In the genomic region with DNA sequence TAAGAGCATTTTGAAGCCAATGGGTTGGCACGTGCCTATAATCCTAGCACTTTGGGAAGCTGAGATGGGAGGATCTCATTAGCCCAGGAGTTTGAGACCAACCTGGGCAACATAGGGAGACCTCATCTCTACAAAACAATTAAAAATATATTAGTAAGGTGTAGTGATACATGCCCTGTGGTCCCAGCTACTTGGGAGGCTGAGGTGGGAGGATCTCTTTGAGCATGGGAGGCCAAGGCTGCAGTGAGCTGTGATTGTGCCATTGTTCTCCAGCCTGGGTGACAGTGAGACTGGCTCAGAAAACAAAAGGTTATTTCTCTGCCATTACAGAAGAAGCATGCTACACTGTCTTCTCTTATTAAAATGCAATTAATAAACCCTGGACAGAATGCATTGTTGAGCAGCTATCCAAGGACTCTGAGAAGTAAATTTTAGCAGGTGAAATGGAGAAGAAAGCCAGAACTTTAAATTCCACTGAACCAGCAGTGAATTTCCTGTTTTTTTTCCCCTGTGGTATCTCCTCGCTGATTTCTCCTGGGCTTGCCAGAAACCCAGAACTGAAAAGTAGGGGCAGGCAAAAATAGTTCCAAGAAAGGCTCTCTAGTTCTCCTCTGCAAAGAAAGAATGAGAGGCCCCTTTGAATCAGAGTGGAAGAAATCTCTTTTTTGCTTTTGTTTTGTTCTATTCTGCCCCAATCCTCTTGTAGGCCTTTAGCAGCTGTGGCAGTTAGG, we compare ENCODE assay signal across 11 cellular contexts. TPM values are rescaled to one million over a fixed set of nuclear protein-coding genes. Genes with fewer than 3 reads are reported as not detected.
DNase-seq lines count a peak whose midpoint lies in the region; ATAC-seq and TF ChIP-seq lines count a peak whose summit lies in the region.
"Had no signal": no experiment of that assay in that cellular context is flagged by ENCODE, and none has a peak within 500 bp of the region (broad histone marks: within the 10 kb centered on the region; RNA-seq: fewer than 3 reads in every experiment).

No MANE protein-coding gene starts in this region.

- CTCF ChIA-PET in GM10248 (lab: Yijun Ruan, JAX), result interaction anchor here (0.5 to 1.9 kb wide), 4 partner anchors 9 to 275 kb away, joined by 3 to 6 read pairs (median 4); a partner anchor contains a TSS

- peaks cover 33% of the 10 kb centered on the region for H3K36me3 Mint-ChIP-seq in activated CD4-positive, alpha-beta T cell treated with anti-CD3 and anti-CD28 coated beads, Interleukin-2, amount 10 ng/mL, durations not matched to agents 24 days and 14 days (ENCODE audit: low read depth)
- H3K36me3 Mint-ChIP-seq in HFFc6 (ENCODE audit: low read depth), result peaks cover 21% of the 10 kb centered on the region
- peaks cover 37% of the 10 kb centered on the region for H3K36me3 Mint-ChIP-seq in activated naive CD8-positive, alpha-beta T cell treated with anti-CD3 and anti-CD28 coated beads for 36 hours
- peaks cover 0 to 2% (median 0%) of the 10 kb centered on the region in 3 donors for H3K36me3 Mint-ChIP-seq in naive thymus-derived CD8-positive, alpha-beta T cell

- H3K27me3 Mint-ChIP-seq in activated CD4-positive, alpha-beta T cell treated with anti-CD3 and anti-CD28 coated beads, Interleukin-2, amount 10 ng/mL, durations not matched to agents 24 days and 14 days, result no peaks in the 10 kb centered on the region
- H3K27me3 Mint-ChIP-seq in HFFc6 (ENCODE audit: insufficient read depth), result peaks cover 3% of the 10 kb centered on the region; the same call in 1 of the 2 replicates
- no peaks in the 10 kb centered on the region for H3K27me3 Mint-ChIP-seq in activated naive CD8-positive, alpha-beta T cell treated with anti-CD3 and anti-CD28 coated beads for 36 hours
- H3K27me3 Mint-ChIP-seq in naive thymus-derived CD8-positive, alpha-beta T cell, result no peaks in the 10 kb centered on the region

- TF ChIP-seq CTCF in HFFc6 (IDR thresholded peaks at IDR 0.05) (no peak), GM10248 (IDR thresholded peaks at IDR 0.05; ENCODE audit: control extremely low read depth, extremely low read depth, low read depth, missing control alignments) (no peak)

- POLR2A ChIA-PET in naive thymus-derived CD8-positive, alpha-beta T cell (lab: Charles Lee), result interaction anchor here (0.5 to 2.4 kb wide), 2 partner anchors 68 to 184 kb away, joined by 4 to 11 read pairs; a partner anchor contains a TSS
- POLR2A ChIA-PET in GM10248 (lab: Yijun Ruan, JAX), result interaction anchor here (1.5 kb wide), 1 partner anchor 9 kb away, joined by 9 read pairs; a partner anchor contains a TSS

- peak overlapping the region; percentile 58 for H3K4me3 Mint-ChIP-seq in activated CD4-positive, alpha-beta T cell treated with anti-CD3 and anti-CD28 coated beads, Interleukin-2, amount 10 ng/mL, durations not matched to agents 24 days and 14 days
- H3K4me3 Mint-ChIP-seq in HFFc6, result no peak overlapping the region
- H3K4me3 Mint-ChIP-seq in activated naive CD8-positive, alpha-beta T cell treated with anti-CD3 and anti-CD28 coated beads for 36 hours, result no peak overlapping the region
- peak overlapping the region in 9 of 10 donors; percentile 28 to 77 (median 42) for H3K4me3 Mint-ChIP-seq in naive thymus-derived CD8-positive, alpha-beta T cell

- DNase-seq in activated CD4-positive, alpha-beta T cell treated with anti-CD3 and anti-CD28 coated beads, Interleukin-2, amount 10 ng/mL, durations not matched to agents 24 days and 14 days, result no peak
- DNase-seq in activated CD4-positive, alpha-beta T cell treated with anti-CD3 and anti-CD28 coated beads, Interleukin-2, amount 50 U/mL, for 48 hours, result no peak
- DNase-seq in HFFc6 (no peak), GM10248 (ENCODE audit: extremely low spot score) (no peak)
- no peak for DNase-seq in activated naive CD8-positive, alpha-beta T cell treated with anti-CD3 and anti-CD28 coated beads for 36 hours
- no peak for DNase-seq in naive thymus-derived CD8-positive, alpha-beta T cell
- DNase-seq: DMS79 treated with DMSO at 0.1 percent for 48 hours, NCI-H2081 had no signal

- H3K9me3 Mint-ChIP-seq in activated CD4-positive, alpha-beta T cell treated with anti-CD3 and anti-CD28 coated beads, Interleukin-2, amount 10 ng/mL, durations not matched to agents 24 days and 14 days, result no peaks in the 10 kb centered on the region
- H3K9me3 Mint-ChIP-seq in HFFc6, result no peaks in the 10 kb centered on the region
- H3K9me3 Mint-ChIP-seq in activated naive CD8-positive, alpha-beta T cell treated with anti-CD3 and anti-CD28 coated beads for 36 hours, result no peaks in the 10 kb centered on the region
- no peaks in the 10 kb centered on the region for H3K9me3 Mint-ChIP-seq in naive thymus-derived CD8-positive, alpha-beta T cell
- H3K9me3 Mint-ChIP-seq: T-helper 1 cell treated with Interleukin-12 subunit alpha and Interleukin-12 subunit beta and Interleukin-4 antibody, amounts not matched to agents 30 μg/mL and 1 μg/mL, for 36 hours had no signal

- ATAC-seq in naive thymus-derived CD8-positive, alpha-beta T cell, result no peak
- no peak for ATAC-seq in HG03097 (IDR thresholded peaks at IDR 0.05; ENCODE audit: low FRiP score, unreplicated experiment)
- no peak for ATAC-seq in HG03025 (IDR thresholded peaks at IDR 0.05; ENCODE audit: low FRiP score, unreplicated experiment)

- H3K4me1 Mint-ChIP-seq in activated CD4-positive, alpha-beta T cell treated with anti-CD3 and anti-CD28 coated beads, Interleukin-2, amount 10 ng/mL, durations not matched to agents 24 days and 14 days, result peaks cover 58% of the 10 kb centered on the region
- peaks cover 83% of the 10 kb centered on the region for H3K4me1 Mint-ChIP-seq in HFFc6 (ENCODE audit: low read depth)
- peaks cover 82% of the 10 kb centered on the region for H3K4me1 Mint-ChIP-seq in activated naive CD8-positive, alpha-beta T cell treated with anti-CD3 and anti-CD28 coated beads for 36 hours
- H3K4me1 Mint-ChIP-seq in naive thymus-derived CD8-positive, alpha-beta T cell, result peaks cover 28 to 95% (median 87%) of the 10 kb centered on the region in 4 donors

- intact Hi-C loops in activated CD4-positive, alpha-beta T cell treated with anti-CD3 and anti-CD28 coated beads, Interleukin-2, amount 10 ng/mL, durations not matched to agents 24 days and 14 days (cut with micrococcal nuclease), result no loop called here

- H3K27ac Mint-ChIP-seq in activated CD4-positive, alpha-beta T cell treated with anti-CD3 and anti-CD28 coated beads, Interleukin-2, amount 10 ng/mL, durations not matched to agents 24 days and 14 days, result no peak overlapping the region
- H3K27ac Mint-ChIP-seq in HFFc6, result peak overlapping the region; percentile 21; the same call in 1 of the 2 replicates
- peak overlapping the region; percentile 6 for H3K27ac Mint-ChIP-seq in activated naive CD8-positive, alpha-beta T cell treated with anti-CD3 and anti-CD28 coated beads for 36 hours
- H3K27ac Mint-ChIP-seq in naive thymus-derived CD8-positive, alpha-beta T cell, result peak overlapping the region in 8 of 10 donors; percentile 7 to 79 (median 69)
- H3K27ac Mint-ChIP-seq: T-helper 1 cell treated with Interleukin-12 subunit alpha and Interleukin-12 subunit beta and Interleukin-4 antibody, amounts not matched to agents 30 μg/mL and 1 μg/mL, for 36 hours had no signal

RNA-seq across cellular contexts. Expression of a gene that starts 8.4 kb away (rescaled TPM):
- 108 and 113 TPM in 2 replicates for total RNA-seq in activated CD4-positive, alpha-beta T cell treated with anti-CD3 and anti-CD28 coated beads, Interleukin-2, amount 10 ng/mL, durations not matched to agents 24 days and 14 days
- 100 to 1,000 TPM in 5 of 6 experiments, 10 to 100 TPM in 1; 86.4 to 119 (median 109) TPM for total RNA-seq in HFFc6 (2021; fragmentation: NEBNext Ultra II Directional; extraction: Animal tissue kit (Norgen Biotek cat#: 25700))
- total RNA-seq in activated naive CD8-positive, alpha-beta T cell treated with anti-CD3 and anti-CD28 coated beads for 36 hours, result 100 to 1,000 TPM; 113 to 117 TPM
- 10 to 100 TPM; 68.0 to 68.1 TPM for total RNA-seq in naive thymus-derived CD8-positive, alpha-beta T cell
- polyA plus RNA-seq in naive thymus-derived CD8-positive, alpha-beta T cell, result 10 to 100 TPM; 35.9 to 45.6 (median 44.7) TPM

Comparison
In these comparisons a context has a peak if more than half of its experiments do, and no peak if none do; other contexts are left out.
1. H3K4me3 Mint-ChIP-seq: peak in activated CD4-positive, alpha-beta T cell treated with anti-CD3 and anti-CD28 coated beads, Interleukin-2, amount 10 ng/mL, durations not matched to agents 24 days and 14 days (single experiment) and naive thymus-derived CD8-positive, alpha-beta T cell (9 of 10); none in HFFc6 (single experiment) and activated naive CD8-positive, alpha-beta T cell treated with anti-CD3 and anti-CD28 coated beads for 36 hours (single experiment).